ENCODE assay signal across 1 cellular context in the genomic region with DNA sequence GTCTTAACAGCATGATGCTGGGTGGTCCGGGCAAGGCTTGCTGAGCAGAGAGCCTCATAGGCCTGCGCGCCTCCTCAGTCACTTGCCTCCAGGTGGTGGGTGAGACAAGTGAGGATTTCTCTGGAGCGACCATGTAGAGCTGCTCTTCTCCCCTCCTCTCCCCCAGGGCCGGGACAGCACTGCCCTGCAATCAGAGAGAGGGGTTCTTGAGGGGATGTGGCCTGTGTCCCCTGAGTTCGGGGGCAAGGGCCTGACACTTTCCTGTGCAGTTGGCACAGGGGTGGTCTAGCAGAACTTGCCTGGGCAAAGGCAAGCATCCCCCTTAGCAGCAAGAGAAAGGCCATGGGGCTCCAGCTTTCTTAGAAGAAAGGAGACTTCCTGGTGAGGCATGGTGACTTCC.
TF ChIP-seq lines count a peak whose summit lies in the region.

No MANE protein-coding gene starts in this region.

TF ChIP-seq in H1, 55 proteins besides CTCF, POLR2A, EP300 and RAD21 (continued from another document):
- TF ChIP-seq ZNF274 (IDR thresholded peaks at IDR 0.05; ENCODE audit: borderline replicate concordance, extremely low read depth, low read length), result no peak
- TF ChIP-seq SP1 (IDR thresholded peaks at IDR 0.05; ENCODE audit: low read depth, low read length), result no peak
- TF ChIP-seq FOSL1 (IDR thresholded peaks at IDR 0.05; ENCODE audit: insufficient read depth, low read depth, low read length), result no peak
- no peak for TF ChIP-seq GTF2F1 (IDR thresholded peaks at IDR 0.05; ENCODE audit: borderline replicate concordance, low read depth, low read length)
- TF ChIP-seq, protein P1, sequence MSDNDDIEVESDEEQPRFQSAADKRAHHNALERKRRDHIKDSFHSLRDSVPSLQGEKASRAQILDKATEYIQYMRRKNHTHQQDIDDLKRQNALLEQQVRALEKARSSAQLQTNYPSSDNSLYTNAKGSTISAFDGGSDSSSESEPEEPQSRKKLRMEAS (IDR thresholded peaks at IDR 0.05), result no peak
- TF ChIP-seq SUZ12 (IDR thresholded peaks at IDR 0.05; ENCODE audit: low read length), result no peak
- TF ChIP-seq JUND (IDR thresholded peaks at IDR 0.05; ENCODE audit: low read length), result no peak
- TF ChIP-seq CBX8 (IDR thresholded peaks at IDR 0.05; ENCODE audit: borderline replicate concordance, low read depth, low read length), result no peak
- TF ChIP-seq NANOG (IDR thresholded peaks at IDR 0.05; ENCODE audit: insufficient read depth, low read depth, low read length, poor library complexity, severe bottlenecking), result no peak
- no peak for TF ChIP-seq SAP30 (IDR thresholded peaks at IDR 0.05; ENCODE audit: insufficient read depth, insufficient replicate concordance, low read length)
- TF ChIP-seq MAFK (IDR thresholded peaks at IDR 0.05; ENCODE audit: low read depth, low read length), result no peak
- TF ChIP-seq EGR1 (IDR thresholded peaks at IDR 0.05; ENCODE audit: borderline replicate concordance, low read depth, low read length), result no peak
- TF ChIP-seq RNF2 (IDR thresholded peaks at IDR 0.05; ENCODE audit: borderline replicate concordance, low read depth, low read length, missing control alignments, poor library complexity, severe bottlenecking), result no peak
- TF ChIP-seq CHD2 (IDR thresholded peaks at IDR 0.05; ENCODE audit: low read length), result no peak
- no peak for TF ChIP-seq TAF1 (IDR thresholded peaks at IDR 0.05; ENCODE audit: low read depth, low read length)
- TF ChIP-seq BCL11A (IDR thresholded peaks at IDR 0.05; ENCODE audit: low read depth in 2 of 2, low read length in 2 of 2), result no peak
